ENCODE assay signal across 8 cellular contexts in the genomic region with DNA sequence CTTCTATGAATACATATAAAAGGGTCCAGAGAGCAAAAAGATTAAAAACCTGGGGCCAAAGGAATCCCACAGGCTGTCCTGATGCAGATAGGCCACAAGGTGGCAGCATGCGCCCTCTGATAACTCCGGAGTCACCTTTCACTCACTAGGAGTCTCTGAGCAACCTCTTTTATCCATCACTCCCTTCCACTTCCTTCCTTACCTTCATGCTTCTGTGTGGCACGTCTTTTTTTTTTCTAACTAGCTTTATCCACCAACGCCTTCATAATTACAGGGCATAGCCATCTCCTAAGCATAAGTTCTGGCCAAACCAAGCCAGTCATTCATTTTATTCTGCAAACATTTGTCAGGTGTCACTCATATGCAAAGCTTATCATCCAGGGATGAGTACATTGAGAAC. TPM values are rescaled to one million over a fixed set of nuclear protein-coding genes. Genes with fewer than 3 reads are reported as not detected.
A peak's percentile ranks its signal among the peaks of the same experiment; 100 is the strongest.
DNase-seq lines count a peak whose midpoint lies in the region; ATAC-seq, FAIRE-seq and TF ChIP-seq lines count a peak whose summit lies in the region.

No MANE protein-coding gene starts in this region.

- no peak overlapping the region for H3K27ac Mint-ChIP-seq in endodermal cell

- H3K9me3 ChIP-seq in endodermal cell (ENCODE audit: control insufficient read depth, low read length) (no peaks in the 10 kb centered on the region), mucosa of descending colon (no peaks in the 10 kb centered on the region)

- DNase-seq in DMS153 (lab: John Stamatoyannopoulos, UW) (peak; percentile 82), HTR-8/SVneo (ENCODE audit: insufficient read length, low spot score) (peak; percentile 70), NOMO-1 treated with DMSO at 0.1 percent for 48 hours (lab: John Stamatoyannopoulos, UW; ENCODE audit: unreplicated experiment) (peak; percentile 72), endodermal cell (peak; percentile 81), mucosa of descending colon (peak; percentile 65 to 70 (median 66))
- DNase-seq in activated CD8-positive, alpha-beta memory T cell treated with anti-CD3 and anti-CD28 coated beads for 4 hours (ENCODE audit: low read depth in 2 of 2) = peak; percentile 18 to 40
- DNase-seq in stimulated activated CD8-positive, alpha-beta memory T cell treated with anti-CD3 and anti-CD28 coated beads, Interleukin-7, amount 100 ng/mL, for 1 hour (ENCODE audit: low read depth in 2 of 2) = peak; percentile 21 to 43

- ATAC-seq in mucosa of descending colon (peak; percentile 84), GM21360 (IDR thresholded peaks at IDR 0.05; ENCODE audit: unreplicated experiment) (no peak)

- no peak overlapping the region for H3K4me3 Mint-ChIP-seq in endodermal cell

- WGBS in endodermal cell (ENCODE audit: insufficient coverage in 1 of 2, insufficient read length in 1 of 2), 2 experiments = 0% methylated on average over 2 to 4 of the region's 4 CpGs

- H3K27ac ChIP-seq in endodermal cell (ENCODE audit: low read depth, low read length) = no peak overlapping the region

- H3K4me1 ChIP-seq in endodermal cell (ENCODE audit: control insufficient read depth, insufficient read depth, low read length) (no peaks in the 10 kb centered on the region), mucosa of descending colon (ENCODE audit: low read depth) (no peaks in the 10 kb centered on the region)

- peaks cover 17% of the 10 kb centered on the region for H3K27me3 Mint-ChIP-seq in endodermal cell (ENCODE audit: insufficient read depth)

- no peaks in the 10 kb centered on the region for H3K36me3 ChIP-seq in endodermal cell (ENCODE audit: control insufficient read depth, insufficient read depth, low read length)
- H3K36me3 ChIP-seq in mucosa of descending colon (ENCODE audit: low read depth) = no peaks in the 10 kb centered on the region

- intact Hi-C loops in mucosa of descending colon (cut with DNase I, micrococcal nuclease) = loop anchor here in 1 of 2 donors (2.0 kb wide), 1 partner anchor 142 kb away; no protein-coding TSS in a partner anchor

- H3K36me3 Mint-ChIP-seq in endodermal cell (ENCODE audit: low read depth) = no peaks in the 10 kb centered on the region

- H3K4me1 Mint-ChIP-seq in endodermal cell = peaks cover 14% of the 10 kb centered on the region

- no peaks in the 10 kb centered on the region for H3K9me3 Mint-ChIP-seq in endodermal cell

- peak; percentile 98 for TF ChIP-seq CTCF in endodermal cell (conservative IDR thresholded peaks at IDR 0.05)
- peak; percentile 83 for TF ChIP-seq CTCF in mucosa of descending colon (IDR thresholded peaks at IDR 0.05)

- no peak overlapping the region for H3K4me3 ChIP-seq in endodermal cell (ENCODE audit: low read length)
- no peak overlapping the region for H3K4me3 ChIP-seq in mucosa of descending colon

- no peak for FAIRE-seq in HTR-8/SVneo (lab: Jason Lieb, UNC)

- no peaks in the 10 kb centered on the region for H3K27me3 ChIP-seq in endodermal cell (ENCODE audit: control insufficient read depth, insufficient read depth, low read length, poor library complexity, severe bottlenecking)

- no peak overlapping the region for H3K9ac ChIP-seq in endodermal cell (ENCODE audit: extremely low read depth, low read length, poor library complexity, severe bottlenecking)

RNA-seq across cellular contexts. Expression of a gene that starts 3.9 kb away (rescaled TPM):
- total RNA-seq in endodermal cell (not detected), mucosa of descending colon (not detected)
- not detected for polyA plus RNA-seq in endodermal cell (2013, experiment 1 of 2)
- polyA plus RNA-seq in endodermal cell (2013, experiment 2 of 2) = not detected

RNA-seq across cellular contexts. Expression of a gene that starts 5.1 kb away (rescaled TPM):
- total RNA-seq in endodermal cell (not detected), mucosa of descending colon (100 to 1,000 TPM in 1 of 3 donors, 10 to 100 TPM in 1, 1 to 10 TPM in 1; 5.5 to 151 (median 75.0) TPM)
- polyA plus RNA-seq in endodermal cell (2013, experiment 1 of 2) = not detected
- polyA plus RNA-seq in endodermal cell (2013, experiment 2 of 2) = not detected

RNA-seq across cellular contexts. Expression of a gene that starts 22.9 kb away (rescaled TPM):
- total RNA-seq in endodermal cell = not detected
- polyA plus RNA-seq in endodermal cell (2013, experiment 1 of 2) = not detected
- not detected for polyA plus RNA-seq in endodermal cell (2013, experiment 2 of 2)
- 1 to 10 TPM in 1 of 3 donors, under 1 TPM in 1, not detected in 1; 0.87 to 1.5 TPM for total RNA-seq in mucosa of descending colon

RNA-seq across cellular contexts. Expression of a gene that starts 38.4 kb away (rescaled TPM):
- total RNA-seq in endodermal cell (not detected), mucosa of descending colon (10 to 100 TPM in 2 of 3 donors, 1 to 10 TPM in 1; 3.4 to 90.6 (median 22.4) TPM)
- not detected for polyA plus RNA-seq in endodermal cell (2013, experiment 1 of 2)
- not detected for polyA plus RNA-seq in endodermal cell (2013, experiment 2 of 2)

RNA-seq across cellular contexts. Expression of a gene that starts 39.8 kb away (rescaled TPM):
- total RNA-seq in endodermal cell (not detected), mucosa of descending colon (not detected)
- not detected for polyA plus RNA-seq in endodermal cell (2013, experiment 1 of 2)
- not detected for polyA plus RNA-seq in endodermal cell (2013, experiment 2 of 2)

Comparison
In these comparisons a context has a peak if more than half of its experiments do, and no peak if none do; other contexts are left out.
1. DNase-seq: peak in every context shown above with its lines; median percentile 82 in DMS153; 81 in endodermal cell; 72 in NOMO-1 treated with DMSO at 0.1 percent for 48 hours; 70 in HTR-8/SVneo; 66 in mucosa of descending colon; 32 in stimulated activated CD8-positive, alpha-beta memory T cell treated with anti-CD3 and anti-CD28 coated beads, Interleukin-7, amount 100 ng/mL, for 1 hour; 29 in activated CD8-positive, alpha-beta memory T cell treated with anti-CD3 and anti-CD28 coated beads for 4 hours.
2. RNA of a gene that starts 5.1 kb away (total RNA-seq): 5.5 to 151 TPM in mucosa of descending colon; not detected in endodermal cell; every median in the first group is over 4 times any median in the second.